Comparison of ENCODE assay signal across 15 cellular contexts in genomic region chr5:74950836-74951515, GRCh38.
"Had no signal": no experiment of that assay in that cellular context is flagged by ENCODE, and none has a peak within 500 bp of the region (broad histone marks: within the 10 kb centered on the region; RNA-seq: fewer than 3 reads in every experiment).

No MANE protein-coding gene starts in this region.

- H3K4me3 Mint-ChIP-seq: activated CD8-positive, alpha-beta memory T cell treated with anti-CD3 and anti-CD28 coated beads, Interleukin-2, amount 10 ng/mL, durations not matched to agents 7 days and 5 days; activated naive CD8-positive, alpha-beta T cell treated with anti-CD3 and anti-CD28 coated beads, Interleukin-2, amount 10 ng/mL, durations not matched to agents 7 days and 5 days; activated T-cell treated with anti-CD3 and anti-CD28 coated beads, Interleukin-2, amount 50 U/mL, for 4 hours; neural crest cell had no signal

- ATAC-seq: activated CD8-positive, alpha-beta memory T cell treated with anti-CD3 and anti-CD28 coated beads, Interleukin-2, amount 10 ng/mL, durations not matched to agents 7 days and 5 days; activated T-cell treated with anti-CD3 and anti-CD28 coated beads, Interleukin-2, amount 50 U/mL, for 4 hours; heart left ventricle; left ventricle myocardium superior had no signal

- H3K27ac Mint-ChIP-seq: activated CD8-positive, alpha-beta memory T cell treated with anti-CD3 and anti-CD28 coated beads, Interleukin-2, amount 10 ng/mL, durations not matched to agents 7 days and 5 days; activated naive CD8-positive, alpha-beta T cell treated with anti-CD3 and anti-CD28 coated beads, Interleukin-2, amount 10 ng/mL, durations not matched to agents 7 days and 5 days had no signal

- DNase-seq: activated CD4-positive, alpha-beta T cell treated with anti-CD3 and anti-CD28 coated beads, Interleukin-2, amount 50 U/mL, for 48 hours; activated CD8-positive, alpha-beta memory T cell treated with anti-CD3 and anti-CD28 coated beads, Interleukin-2, amount 10 ng/mL, durations not matched to agents 7 days and 5 days; activated gamma-delta T cell; activated naive CD8-positive, alpha-beta T cell treated with anti-CD3 and anti-CD28 coated beads, Interleukin-2, amount 10 ng/mL, durations not matched to agents 7 days and 5 days; activated T-cell treated with anti-CD3 and anti-CD28 coated beads, Interleukin-2, amount 50 U/mL, for 4 hours; heart left ventricle; left ventricle myocardium superior; mesendoderm; ovary; stomach; uterus had no signal

- H3K9me3 Mint-ChIP-seq: activated naive CD8-positive, alpha-beta T cell treated with anti-CD3 and anti-CD28 coated beads, Interleukin-2, amount 10 ng/mL, durations not matched to agents 7 days and 5 days had no signal

- H3K36me3 Mint-ChIP-seq: activated CD8-positive, alpha-beta memory T cell treated with anti-CD3 and anti-CD28 coated beads, Interleukin-2, amount 10 ng/mL, durations not matched to agents 7 days and 5 days; activated naive CD8-positive, alpha-beta T cell treated with anti-CD3 and anti-CD28 coated beads, Interleukin-2, amount 10 ng/mL, durations not matched to agents 7 days and 5 days had no signal

- H3K4me3 ChIP-seq: cardiac muscle cell, esophagus muscularis mucosa, heart left ventricle, ovary, stomach, thoracic aorta, uterus had no signal
